8 cellular contexts compared by ENCODE assay signal in genomic region chr2:206442516-206442853, GRCh38. TPM values are rescaled to one million over a fixed set of nuclear protein-coding genes. Genes with fewer than 3 reads are reported as not detected.
DNase-seq lines count a peak whose midpoint lies in the region; ATAC-seq and TF ChIP-seq lines count a peak whose summit lies in the region.

No MANE protein-coding gene starts in this region.

- WGBS in stomach, 5 donors = 7 to 11% (median 8%) methylated on average over 8 to 10 of the region's 10 CpGs
- 18% methylated on average over 8 of the region's 10 CpGs; no CpG with 5 or more reads in 1 of the 2 donors for WGBS in gastroesophageal sphincter (ENCODE audit: low coverage in 1 of 2), 2 donors

- no peak overlapping the region for H3K9ac ChIP-seq in SK-N-MC (ENCODE audit: insufficient read length)

- H3K9me3 ChIP-seq in SK-N-MC (ENCODE audit: low read depth, low read length) (no peaks in the 10 kb centered on the region), right atrium auricular region (no peaks in the 10 kb centered on the region), stomach (no peaks in the 10 kb centered on the region), gastroesophageal sphincter (no peaks in the 10 kb centered on the region)

- H3K4me1 Mint-ChIP-seq in activated CD4-positive, alpha-beta T cell treated with anti-CD3 and anti-CD28 coated beads, Interleukin-2, amount 10 ng/mL, durations not matched to agents 24 days and 14 days = peaks cover 9% of the 10 kb centered on the region

- TF ChIP-seq CTCF in right atrium auricular region (IDR thresholded peaks at IDR 0.05) (no peak), stomach (IDR thresholded peaks at IDR 0.05) (no peak), gastroesophageal sphincter (IDR thresholded peaks at IDR 0.05) (no peak)

- H3K27me3 ChIP-seq in right atrium auricular region (no peaks in the 10 kb centered on the region), stomach (peaks cover 0 to 75% (median 46%) of the 10 kb centered on the region in 3 donors), gastroesophageal sphincter (peaks cover 43% of the 10 kb centered on the region)

- peaks cover 76% of the 10 kb centered on the region for H3K27me3 Mint-ChIP-seq in activated CD4-positive, alpha-beta T cell treated with anti-CD3 and anti-CD28 coated beads, Interleukin-2, amount 10 ng/mL, durations not matched to agents 24 days and 14 days

- no peak for DNase-seq in activated CD4-positive, alpha-beta T cell treated with anti-CD3 and anti-CD28 coated beads, Interleukin-2, amount 10 ng/mL, durations not matched to agents 24 days and 14 days
- DNase-seq in activated CD4-positive, alpha-beta T cell treated with anti-CD3 and anti-CD28 coated beads for 1 hour = no peak
- no peak for DNase-seq in SK-N-MC (ENCODE audit: low read depth, low spot score)
- DNase-seq in right atrium auricular region (ENCODE audit: low spot score) = no peak
- no peak for DNase-seq in stomach

- intact Hi-C loops in activated CD4-positive, alpha-beta T cell treated with anti-CD3 and anti-CD28 coated beads, Interleukin-2, amount 10 ng/mL, durations not matched to agents 24 days and 14 days (cut with micrococcal nuclease) = loop anchor here (5.0 kb wide), 2 partner anchors 165 to 280 kb away; no protein-coding TSS in a partner anchor
- intact Hi-C loops in stomach (cut with DNase I; ENCODE audit: low total_unique reads) = no loop called here

- TF ChIP-seq EP300 in stomach (IDR thresholded peaks at IDR 0.05) (no peak), gastroesophageal sphincter (IDR thresholded peaks at IDR 0.05) (no peak)

- H3K4me3 Mint-ChIP-seq in activated CD4-positive, alpha-beta T cell treated with anti-CD3 and anti-CD28 coated beads, Interleukin-2, amount 10 ng/mL, durations not matched to agents 24 days and 14 days = peak overlapping the region; percentile 79

- no peaks in the 10 kb centered on the region for H3K9me3 Mint-ChIP-seq in activated CD4-positive, alpha-beta T cell treated with anti-CD3 and anti-CD28 coated beads, Interleukin-2, amount 10 ng/mL, durations not matched to agents 24 days and 14 days

- H3K27ac Mint-ChIP-seq in activated CD4-positive, alpha-beta T cell treated with anti-CD3 and anti-CD28 coated beads, Interleukin-2, amount 10 ng/mL, durations not matched to agents 24 days and 14 days = no peak overlapping the region

- no peak for ATAC-seq in HG03521 (IDR thresholded peaks at IDR 0.05; ENCODE audit: unreplicated experiment)
- ATAC-seq in gastroesophageal sphincter = no peak
- ATAC-seq in GM19035 (IDR thresholded peaks at IDR 0.05; ENCODE audit: unreplicated experiment) = no peak

- H3K4me1 ChIP-seq in right atrium auricular region (peaks cover 0 to 20% of the 10 kb centered on the region in 2 donors), stomach (peaks cover 0 to 20% (median 12%) of the 10 kb centered on the region in 4 donors), gastroesophageal sphincter (peaks cover 0 to 21% (median 12%) of the 10 kb centered on the region in 3 donors)

- H3K4me3 ChIP-seq in SK-N-MC = peak overlapping the region; percentile 77
- peak overlapping the region; percentile 56 to 66 for H3K4me3 ChIP-seq in right atrium auricular region
- peak overlapping the region in 3 of 4 donors; percentile 46 to 57 (median 47) for H3K4me3 ChIP-seq in stomach
- H3K4me3 ChIP-seq in gastroesophageal sphincter = peak overlapping the region in 1 of 2 donors; percentile 66

- H3K27ac ChIP-seq in SK-N-MC (no peak overlapping the region), right atrium auricular region (peak overlapping the region in 1 of 2 donors; percentile 17), stomach (no peak overlapping the region), gastroesophageal sphincter (no peak overlapping the region)

- H3K36me3 Mint-ChIP-seq in activated CD4-positive, alpha-beta T cell treated with anti-CD3 and anti-CD28 coated beads, Interleukin-2, amount 10 ng/mL, durations not matched to agents 24 days and 14 days (ENCODE audit: low read depth) = peaks cover 2% of the 10 kb centered on the region

- H3K36me3 ChIP-seq in SK-N-MC (ENCODE audit: insufficient read depth, low read length) = no peaks in the 10 kb centered on the region
- H3K36me3 ChIP-seq in right atrium auricular region = no peaks in the 10 kb centered on the region
- H3K36me3 ChIP-seq in stomach = no peaks in the 10 kb centered on the region
- no peaks in the 10 kb centered on the region for H3K36me3 ChIP-seq in gastroesophageal sphincter

- TF ChIP-seq POLR2A in stomach (IDR thresholded peaks at IDR 0.05) (no peak), gastroesophageal sphincter (IDR thresholded peaks at IDR 0.05) (no peak)

RNA-seq across cellular contexts. Expression of gene ADAM23, which starts 0.8 kb away (rescaled TPM):
- 0.05 and 0.38 TPM in 2 replicates for total RNA-seq in activated CD4-positive, alpha-beta T cell treated with anti-CD3 and anti-CD28 coated beads, Interleukin-2, amount 10 ng/mL, durations not matched to agents 24 days and 14 days
- total RNA-seq in right atrium auricular region (10 to 100 TPM in 1 of 2 donors, 1 to 10 TPM in 1; 7.6 to 34.6 TPM), stomach (1 to 10 TPM in 3 of 5 donors, under 1 TPM in 1, not detected in 1; 0.87 to 3.9 (median 2.5) TPM), gastroesophageal sphincter (1 to 10 TPM; 2.4 to 4.0 (median 3.5) TPM)
- 1 to 10 TPM in 2 of 3 donors, under 1 TPM in 1; 0.85 to 1.4 (median 1.4) TPM for polyA plus RNA-seq in stomach
